In genomic region chr14:22986508-22987054, GRCh38 we compare ENCODE assay signal across 1 cellular context.
TF ChIP-seq lines count a peak whose summit lies in the region.

No MANE protein-coding gene starts in this region.

TF ChIP-seq in GM23338, 12 proteins besides CTCF, POLR2A, EP300 and RAD21 (continued from another document):
- TF ChIP-seq REST (IDR thresholded peaks at IDR 0.05; ENCODE audit: unreplicated experiment) (no peak), STAT1 (IDR thresholded peaks at IDR 0.05; ENCODE audit: unreplicated experiment) (no peak), ZNF114 (CRISPR knock-in tag; IDR thresholded peaks at IDR 0.05) (no peak), CREB1 (CRISPR knock-in tag; IDR thresholded peaks at IDR 0.05; ENCODE audit: low read depth) (no peak), NANOG (IDR thresholded peaks at IDR 0.05; ENCODE audit: borderline replicate concordance) (no peak), ZNF331 (CRISPR knock-in tag; IDR thresholded peaks at IDR 0.05; ENCODE audit: low read depth) (no peak), ZNF462 (CRISPR knock-in tag; IDR thresholded peaks at IDR 0.05) (no peak), EZH2 (IDR thresholded peaks at IDR 0.05; ENCODE audit: low read depth, unreplicated experiment) (no peak), POLR2AphosphoS5 (IDR thresholded peaks at IDR 0.05; ENCODE audit: low read depth) (no peak), ETS1 (IDR thresholded peaks at IDR 0.05) (no peak)
